ENCODE assay signal across 22 cellular contexts in the genomic region with DNA sequence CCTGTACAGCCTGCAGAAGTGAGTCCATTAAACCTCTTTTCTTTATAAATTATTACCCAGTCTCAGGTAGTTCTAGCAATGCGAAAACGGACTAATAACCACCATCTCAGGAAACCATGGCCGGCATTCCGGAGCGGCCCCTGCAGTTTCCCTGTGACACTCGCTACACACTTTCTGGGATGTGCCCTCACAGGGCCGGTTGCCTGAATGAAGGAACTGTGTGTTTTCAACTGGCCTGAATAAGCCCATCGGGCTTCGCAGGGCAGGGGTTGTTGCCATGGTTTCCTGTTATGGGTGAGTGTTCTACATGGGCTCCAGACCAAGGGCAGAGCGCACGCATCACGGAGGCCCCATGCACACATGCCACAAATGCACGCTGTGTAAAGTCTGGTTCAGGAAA. TPM values are rescaled to one million over a fixed set of nuclear protein-coding genes. Genes with fewer than 3 reads are reported as not detected.
DNase-seq lines count a peak whose midpoint lies in the region; ATAC-seq and TF ChIP-seq lines count a peak whose summit lies in the region.
"Had no signal": no experiment of that assay in that cellular context is flagged by ENCODE, and none has a peak within 500 bp of the region (broad histone marks: within the 10 kb centered on the region; RNA-seq: fewer than 3 reads in every experiment).

No MANE protein-coding gene starts in this region.

- ATAC-seq in natural killer cell (no peak), gastroesophageal sphincter (no peak)
- ATAC-seq in natural killer cell treated with Interleukin-12 subunit alpha and Interleukin-12 subunit beta and Interleukin-15 and Interleukin-18, amount 100 ng/mL, for 72 hours = no peak
- ATAC-seq: A549, GM12878 had no signal

- no peak overlapping the region for H3K18ac ChIP-seq in neuronal stem cell (ENCODE audit: low read length)

- H2AK5ac ChIP-seq in neuronal stem cell (ENCODE audit: low read depth, low read length) = peak overlapping the region; percentile 3

- H2AFZ ChIP-seq in neuronal stem cell (ENCODE audit: low read length) = no peak overlapping the region

- no peaks in the 10 kb centered on the region for H3K36me3 Mint-ChIP-seq in natural killer cell
- no peaks in the 10 kb centered on the region for H3K36me3 Mint-ChIP-seq in natural killer cell treated with Interleukin-12 subunit alpha and Interleukin-12 subunit beta and Interleukin-15 and Interleukin-18, amount 100 ng/mL, for 72 hours

- H3K4me1 ChIP-seq in neuronal stem cell (ENCODE audit: control insufficient read depth in 2 of 2, insufficient read depth in 1 of 2, low read depth in 1 of 2, low read length in 2 of 2) (peaks cover 4 to 7% of the 10 kb centered on the region in 2 donors), gastroesophageal sphincter (peaks cover 0 to 1% (median 0%) of the 10 kb centered on the region in 3 donors)
- H3K4me1 ChIP-seq: BE2C had no signal

- DNase-seq in natural killer cell = no peak
- DNase-seq in natural killer cell treated with Interleukin-12 subunit alpha and Interleukin-12 subunit beta and Interleukin-15 and Interleukin-18, amount 100 ng/mL, for 72 hours (ENCODE audit: low spot score) = no peak
- DNase-seq in midbrain (lab: John Stamatoyannopoulos, UW) = peak; percentile 36
- DNase-seq in neuronal stem cell (ENCODE audit: low spot score) = no peak
- no peak for DNase-seq in activated effector memory CD4-positive, alpha-beta T cell treated with anti-CD3 and anti-CD28 coated beads, Interleukin-2, amount 50 U/mL, for 16 hours
- DNase-seq: 8988T; ACHN; AML-193; BE2C; CD4-positive, alpha-beta T cell; CD8-positive, alpha-beta memory T cell; DMS 273 treated with DMSO at 0.1 percent for 48 hours; DMS79; EL; GDM1; GOT3 had no signal

- H2BK12ac ChIP-seq in neuronal stem cell (ENCODE audit: low read length) = no peak overlapping the region

- no peak overlapping the region for H4K8ac ChIP-seq in neuronal stem cell (ENCODE audit: low read depth, low read length)

- H3K9ac ChIP-seq in neuronal stem cell (ENCODE audit: low read depth, low read length, poor library complexity) = no peak overlapping the region
- H3K9ac ChIP-seq: BLaER1 treated with 17β-estradiol and CSF1 and Interleukin-3, amounts not matched to agents 10 nM and 100 nM had no signal

- H3K27me3 ChIP-seq in neuronal stem cell (ENCODE audit: control insufficient read depth in 3 of 3, insufficient read depth in 3 of 3, low read depth in 1 of 3, low read length in 3 of 3) (no peaks in the 10 kb centered on the region), gastroesophageal sphincter (no peaks in the 10 kb centered on the region)
- H3K27me3 ChIP-seq: BE2C had no signal

- H3K23ac ChIP-seq in neuronal stem cell (ENCODE audit: low read depth, low read length, poor library complexity) = no peak overlapping the region

- TF ChIP-seq POLR2A in gastroesophageal sphincter (IDR thresholded peaks at IDR 0.05) = no peak

- H3K79me1 ChIP-seq in neuronal stem cell (ENCODE audit: low read depth, low read length) = no peaks in the 10 kb centered on the region

- peak overlapping the region; percentile 37 for H3K4me3 Mint-ChIP-seq in natural killer cell
- no peak overlapping the region for H3K4me3 Mint-ChIP-seq in natural killer cell treated with Interleukin-12 subunit alpha and Interleukin-12 subunit beta and Interleukin-15 and Interleukin-18, amount 100 ng/mL, for 72 hours
- H3K4me3 Mint-ChIP-seq: CD14-positive monocyte; CD4-positive, alpha-beta T cell; CD8-positive, alpha-beta memory T cell had no signal

- no peaks in the 10 kb centered on the region for H3K9me3 Mint-ChIP-seq in natural killer cell
- H3K9me3 Mint-ChIP-seq in natural killer cell treated with Interleukin-12 subunit alpha and Interleukin-12 subunit beta and Interleukin-15 and Interleukin-18, amount 100 ng/mL, for 72 hours = no peaks in the 10 kb centered on the region
- H3K9me3 Mint-ChIP-seq: CD4-positive, alpha-beta T cell; CD8-positive, alpha-beta memory T cell had no signal

- no peak overlapping the region for H4K91ac ChIP-seq in neuronal stem cell (ENCODE audit: low read depth, low read length, poor library complexity)

- intact Hi-C loops in natural killer cell (cut with micrococcal nuclease) = no loop called here

- no peak overlapping the region for H3K14ac ChIP-seq in neuronal stem cell (ENCODE audit: low read length)

- no peak overlapping the region for H3K4me2 ChIP-seq in neuronal stem cell (ENCODE audit: insufficient read depth, low read length, poor library complexity, severe bottlenecking)
- H3K4me2 ChIP-seq: A549; BLaER1 treated with 17β-estradiol and CSF1 and Interleukin-3, amounts not matched to agents 10 nM and 100 nM had no signal

- peak overlapping the region in 1 of 2 donors; percentile 23 for H3K27ac Mint-ChIP-seq in natural killer cell
- no peak overlapping the region for H3K27ac Mint-ChIP-seq in natural killer cell treated with Interleukin-12 subunit alpha and Interleukin-12 subunit beta and Interleukin-15 and Interleukin-18, amount 100 ng/mL, for 72 hours
- H3K27ac Mint-ChIP-seq: CD4-positive, alpha-beta T cell had no signal

- no peak overlapping the region for H3K4ac ChIP-seq in neuronal stem cell (ENCODE audit: low read length)

- H3K36me3 ChIP-seq in neuronal stem cell (replicated peaks in 1 of 2; ENCODE audit: control insufficient read depth in 2 of 2, insufficient read depth in 2 of 2, low read length in 2 of 2) = no peaks in the 10 kb centered on the region
- H3K36me3 ChIP-seq in gastroesophageal sphincter = no peaks in the 10 kb centered on the region
- H3K36me3 ChIP-seq: BE2C; BLaER1 treated with 17β-estradiol and CSF1 and Interleukin-3, amounts not matched to agents 10 nM and 100 nM; HAP-1 had no signal

- TF ChIP-seq CTCF in natural killer cell (IDR thresholded peaks at IDR 0.05) (no peak), gastroesophageal sphincter (IDR thresholded peaks at IDR 0.05) (no peak)

- no peaks in the 10 kb centered on the region for H3K27me3 Mint-ChIP-seq in natural killer cell (ENCODE audit: low read depth in 2 of 2)
- H3K27me3 Mint-ChIP-seq in natural killer cell treated with Interleukin-12 subunit alpha and Interleukin-12 subunit beta and Interleukin-15 and Interleukin-18, amount 100 ng/mL, for 72 hours = no peaks in the 10 kb centered on the region
- H3K27me3 Mint-ChIP-seq: CD4-positive, alpha-beta T cell; CD8-positive, alpha-beta memory T cell had no signal

- no peak overlapping the region for H2BK120ac ChIP-seq in neuronal stem cell (ENCODE audit: low read depth, low read length)

- no CpG with 5 or more reads among the region's 13 CpGs for WGBS in neuronal stem cell (ENCODE audit: extremely low coverage in 2 of 2, insufficient read length in 2 of 2, insufficient replicate concordance in 1 of 2), 2 donors
- whole genome bisulfite sequencing in gastroesophageal sphincter (ENCODE audit: low coverage in 1 of 2), 2 donors = 59 to 70% methylated on average over 3 of the region's 13 CpGs

- no peak overlapping the region for H2BK5ac ChIP-seq in neuronal stem cell (ENCODE audit: low read length)

- H3K27ac ChIP-seq in neuronal stem cell (replicated peaks; ENCODE audit: low read length) (no peak overlapping the region), gastroesophageal sphincter (no peak overlapping the region)
- H3K27ac ChIP-seq: A549; BLaER1 treated with 17β-estradiol and CSF1 and Interleukin-3, amounts not matched to agents 10 nM and 100 nM had no signal

- no peak overlapping the region for H3K4me3 ChIP-seq in neuronal stem cell (ENCODE audit: low read length in 2 of 2)
- no peak overlapping the region for H3K4me3 ChIP-seq in gastroesophageal sphincter
- H3K4me3 ChIP-seq: A549; BLaER1 treated with 17β-estradiol and CSF1 and Interleukin-3, amounts not matched to agents 10 nM and 100 nM; GM12878; HAP-1 had no signal

- H3K9me3 ChIP-seq in neuronal stem cell (replicated peaks in 1 of 2; ENCODE audit: control insufficient read depth in 2 of 2, insufficient read depth in 1 of 2, low read depth in 1 of 2, low read length in 2 of 2) (no peaks in the 10 kb centered on the region), gastroesophageal sphincter (no peaks in the 10 kb centered on the region)
- H3K9me3 ChIP-seq: A549; BE2C; BLaER1 treated with 17β-estradiol and CSF1 and Interleukin-3, amounts not matched to agents 10 nM and 100 nM; HAP-1 had no signal

- no peak overlapping the region for H2BK15ac ChIP-seq in neuronal stem cell (ENCODE audit: low read length)

- H3K4me1 Mint-ChIP-seq in natural killer cell = peaks cover 16 to 27% of the 10 kb centered on the region in 2 donors
- H3K4me1 Mint-ChIP-seq in natural killer cell treated with Interleukin-12 subunit alpha and Interleukin-12 subunit beta and Interleukin-15 and Interleukin-18, amount 100 ng/mL, for 72 hours (ENCODE audit: low read depth in 2 of 2) = peaks cover 11 to 30% of the 10 kb centered on the region in 2 donors

- no peak for TF ChIP-seq EP300 in gastroesophageal sphincter (IDR thresholded peaks at IDR 0.05)

RNA-seq across cellular contexts. Expression of gene STK32C, which starts 48.1 kb away (rescaled TPM):
- 10 to 100 TPM; 12.7 to 22.1 (median 17.9) TPM for total RNA-seq in natural killer cell
- 10 to 100 TPM; 29.2 to 34.6 TPM for total RNA-seq in natural killer cell treated with Interleukin-12 subunit alpha and Interleukin-12 subunit beta and Interleukin-15 and Interleukin-18, amount 100 ng/mL, for 72 hours
- polyA plus RNA-seq in neuronal stem cell (2013, experiment 1 of 2) = 20.6 TPM
- polyA plus RNA-seq in neuronal stem cell (2013, experiment 2 of 2) = 21.2 TPM
- total RNA-seq in gastroesophageal sphincter = 10 to 100 TPM in 1 of 4 donors, 1 to 10 TPM in 3; 3.8 to 13.0 (median 5.1) TPM
